ENCODE assay signal across 8 cellular contexts in the genomic region with DNA sequence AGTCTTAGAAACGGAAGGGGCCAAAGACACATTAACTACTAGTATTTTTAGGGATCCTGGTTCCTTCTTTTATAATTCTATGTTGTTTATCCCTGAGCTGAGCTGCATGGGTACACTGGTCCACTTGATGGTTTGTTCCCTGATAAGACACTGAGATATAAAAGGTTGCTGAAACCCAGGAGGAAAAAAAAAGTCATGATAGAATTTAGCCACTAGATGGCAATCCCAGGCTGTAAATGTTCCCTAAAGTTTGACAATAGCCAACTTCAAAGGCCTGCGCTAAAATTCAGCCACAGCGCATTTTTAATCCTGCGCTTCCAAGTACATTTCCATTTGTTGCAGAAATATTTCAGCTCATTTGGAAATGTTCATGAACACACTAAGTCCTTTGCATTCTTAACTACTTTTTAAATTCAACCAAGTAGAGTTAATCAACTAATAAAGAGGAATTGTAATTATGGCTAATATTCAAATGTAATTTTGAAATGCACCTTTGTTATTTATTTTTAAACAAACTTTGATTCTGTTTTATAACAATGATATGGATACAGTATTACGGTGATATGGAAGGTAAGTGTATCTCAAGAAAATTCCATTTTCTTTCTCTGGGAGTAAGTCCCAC.
DNase-seq lines count a peak whose midpoint lies in the region; ATAC-seq and TF ChIP-seq lines count a peak whose summit lies in the region.

No MANE protein-coding gene starts in this region.

- no peak overlapping the region for H3K4me2 ChIP-seq in trophoblast cell (ENCODE audit: low read length)

- no peak overlapping the region for H3K27ac ChIP-seq in trophoblast cell (ENCODE audit: low read depth, low read length)

- no peak overlapping the region for H4K8ac ChIP-seq in trophoblast cell (ENCODE audit: low read depth, low read length)

- CTCF ChIA-PET in activated CD4-positive, alpha-beta T cell treated with anti-CD3 and anti-CD28 coated beads for 36 hours (lab: Charles Lee): interaction anchor here (0.6 to 2.4 kb wide), 7 partner anchors 11 to 1920 kb away, joined by 3 to 13 read pairs (median 3); a partner anchor contains a TSS

- intact Hi-C loops in activated CD4-positive, alpha-beta T cell treated with anti-CD3 and anti-CD28 coated beads for 36 hours (cut with DNase I, micrococcal nuclease): loop anchor here (1.0 to 5.0 kb wide), 6 partner anchors 606 to 1196 kb away; a partner anchor contains a TSS

- H3K9me3 Mint-ChIP-seq in activated CD4-positive, alpha-beta T cell treated with anti-CD3 and anti-CD28 coated beads for 36 hours (ENCODE audit: low read depth): no peaks in the 10 kb centered on the region

- POLR2A ChIA-PET in activated CD4-positive, alpha-beta T cell treated with anti-CD3 and anti-CD28 coated beads for 36 hours (lab: Charles Lee): no interaction called here

- H2AK5ac ChIP-seq in trophoblast cell (ENCODE audit: low read length): no peak overlapping the region

- no peak overlapping the region for H2BK12ac ChIP-seq in trophoblast cell (ENCODE audit: low read length)

- H3K9me3 ChIP-seq in trophoblast cell (ENCODE audit: insufficient read depth, low read depth, low read length): no peaks in the 10 kb centered on the region

- H3K23ac ChIP-seq in trophoblast cell (ENCODE audit: low read length): no peak overlapping the region

- no peaks in the 10 kb centered on the region for H3K27me3 ChIP-seq in trophoblast cell (ENCODE audit: insufficient read depth, low read length)

- no peak overlapping the region for H3K4ac ChIP-seq in trophoblast cell (ENCODE audit: low read depth, low read length)

- no peak overlapping the region for H3K18ac ChIP-seq in trophoblast cell (ENCODE audit: low read length)

- H3K4me1 ChIP-seq in trophoblast cell (ENCODE audit: control insufficient read depth in 1 of 2, insufficient read depth in 2 of 2, low read length in 2 of 2): no peaks in the 10 kb centered on the region

- no peak overlapping the region for H3K4me3 Mint-ChIP-seq in activated CD4-positive, alpha-beta T cell treated with anti-CD3 and anti-CD28 coated beads for 36 hours

- H3K27me3 Mint-ChIP-seq in activated CD4-positive, alpha-beta T cell treated with anti-CD3 and anti-CD28 coated beads for 36 hours: peaks cover 16% of the 10 kb centered on the region

- no peaks in the 10 kb centered on the region for H3K4me1 Mint-ChIP-seq in activated CD4-positive, alpha-beta T cell treated with anti-CD3 and anti-CD28 coated beads for 36 hours

- TF ChIP-seq CTCF in fibroblast of the aortic adventitia (IDR thresholded peaks at IDR 0.05; ENCODE audit: insufficient read depth, low read length): peak; percentile 68

- H3K79me1 ChIP-seq in trophoblast cell (ENCODE audit: low read length): no peaks in the 10 kb centered on the region

- no peak overlapping the region for H2BK5ac ChIP-seq in trophoblast cell (ENCODE audit: low read depth, low read length, poor library complexity)

- no peak for ATAC-seq in activated CD4-positive, alpha-beta T cell treated with anti-CD3 and anti-CD28 coated beads for 36 hours

- no peak overlapping the region for H4K91ac ChIP-seq in trophoblast cell (ENCODE audit: low read depth, low read length)

- H2AFZ ChIP-seq in trophoblast cell (ENCODE audit: insufficient read depth, low read length, poor library complexity): no peak overlapping the region

- H3K27ac Mint-ChIP-seq in activated CD4-positive, alpha-beta T cell treated with anti-CD3 and anti-CD28 coated beads for 36 hours: no peak overlapping the region

- H3K36me3 ChIP-seq in trophoblast cell (ENCODE audit: control insufficient read depth in 1 of 2, insufficient read depth in 2 of 2, low read length in 2 of 2): no peaks in the 10 kb centered on the region

- in situ Hi-C loops in SK-MEL-5 (cut with HindIII; ENCODE audit: low pct_unique_long_range_greater_than_20kb, low sequenced_read_pairs): no loop called here

- DNase-seq in activated CD4-positive, alpha-beta T cell treated with anti-CD3 and anti-CD28 coated beads for 36 hours: peak; percentile 6
- no peak for DNase-seq in activated CD4-positive, alpha-beta T cell treated with anti-CD3 and anti-CD28 coated beads for 4 hours
- DNase-seq in HuH-7.5 (ENCODE audit: low spot score) (peak; percentile 21), SK-MEL-5 (ENCODE audit: low read depth, low spot score) (peak; percentile 75), fibroblast of the aortic adventitia (ENCODE audit: low read depth) (peak; percentile 84), trophoblast cell (peak; percentile 12 to 81), NCI-H2029 treated with DMSO at 0.1 percent for 48 hours (lab: John Stamatoyannopoulos, UW) (no peak)
- no peak for DNase-seq in stimulated activated CD4-positive, alpha-beta T cell treated with anti-CD3 and anti-CD28 coated beads, Interleukin-2, amount 100 ng/mL, for 48 hours

- no CpG with 5 or more reads among the region's 5 CpGs for WGBS in trophoblast cell (ENCODE audit: extremely low coverage, insufficient coverage, insufficient read length)

- no peak overlapping the region for H3K14ac ChIP-seq in trophoblast cell (ENCODE audit: low read length)

- H3K4me3 ChIP-seq in fibroblast of the aortic adventitia (ENCODE audit: low read depth, low read length): no peak overlapping the region
- no peak overlapping the region for H3K4me3 ChIP-seq in trophoblast cell (ENCODE audit: low read depth, low read length)

- no peak overlapping the region for H2BK120ac ChIP-seq in trophoblast cell (ENCODE audit: insufficient read depth, low read length, poor library complexity)

- H3K79me2 ChIP-seq in trophoblast cell (ENCODE audit: control insufficient read depth, insufficient read depth, low read length, poor library complexity): no peaks in the 10 kb centered on the region

- no peak overlapping the region for H3K9ac ChIP-seq in trophoblast cell (ENCODE audit: low read length)

- no peaks in the 10 kb centered on the region for H3K36me3 Mint-ChIP-seq in activated CD4-positive, alpha-beta T cell treated with anti-CD3 and anti-CD28 coated beads for 36 hours (ENCODE audit: low read depth)

- H4K12ac ChIP-seq in trophoblast cell (ENCODE audit: low read depth, low read length): no peak overlapping the region

Comparison
In these comparisons a context has a peak if more than half of its experiments do, and no peak if none do; other contexts are left out.
1. DNase-seq: peak in activated CD4-positive, alpha-beta T cell treated with anti-CD3 and anti-CD28 coated beads for 36 hours (single experiment), HuH-7.5 (single experiment), SK-MEL-5 (single experiment), fibroblast of the aortic adventitia (single experiment) and trophoblast cell (2 of 2); none in activated CD4-positive, alpha-beta T cell treated with anti-CD3 and anti-CD28 coated beads for 4 hours (0 of 2), stimulated activated CD4-positive, alpha-beta T cell treated with anti-CD3 and anti-CD28 coated beads, Interleukin-2, amount 100 ng/mL, for 48 hours (0 of 2) and NCI-H2029 treated with DMSO at 0.1 percent for 48 hours (single experiment).